2 cellular contexts compared by ENCODE assay signal in the genomic region with DNA sequence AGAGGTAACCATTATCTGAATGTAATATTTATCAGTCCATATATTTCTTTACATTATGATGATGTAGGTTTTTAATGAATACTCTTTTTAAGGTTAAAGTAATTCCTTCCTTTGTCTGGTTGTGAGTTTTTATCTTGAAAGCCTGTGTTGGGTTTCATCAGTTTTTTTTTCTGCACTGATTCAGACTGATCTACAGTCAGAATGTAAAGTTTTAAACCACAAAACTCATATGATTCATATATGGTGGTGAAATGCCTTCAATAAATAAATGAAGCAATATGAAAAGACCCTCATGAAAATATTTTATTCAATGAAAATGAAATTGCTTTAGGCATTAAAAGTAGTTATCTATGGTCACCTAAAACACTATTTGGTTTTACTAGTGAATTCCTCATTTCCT.
TF ChIP-seq lines count a peak whose summit lies in the region.

No MANE protein-coding gene starts in this region.

TF ChIP-seq in IMR-90, 13 proteins besides CTCF, POLR2A, EP300 and RAD21:
- no peak for TF ChIP-seq CEBPB (IDR thresholded peaks at IDR 0.05; ENCODE audit: low read depth, low read length)
- TF ChIP-seq MXI1 (IDR thresholded peaks at IDR 0.05; ENCODE audit: borderline replicate concordance, low read depth, low read length): no peak
- no peak for TF ChIP-seq RFX5 (IDR thresholded peaks at IDR 0.05; ENCODE audit: low read depth, low read length)
- TF ChIP-seq, protein P1, sequence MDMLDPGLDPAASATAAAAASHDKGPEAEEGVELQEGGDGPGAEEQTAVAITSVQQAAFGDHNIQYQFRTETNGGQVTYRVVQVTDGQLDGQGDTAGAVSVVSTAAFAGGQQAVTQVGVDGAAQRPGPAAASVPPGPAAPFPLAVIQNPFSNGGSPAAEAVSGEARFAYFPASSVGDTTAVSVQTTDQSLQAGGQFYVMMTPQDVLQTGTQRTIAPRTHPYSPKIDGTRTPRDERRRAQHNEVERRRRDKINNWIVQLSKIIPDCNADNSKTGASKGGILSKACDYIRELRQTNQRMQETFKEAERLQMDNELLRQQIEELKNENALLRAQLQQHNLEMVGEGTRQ (IDR thresholded peaks at IDR 0.05; ENCODE audit: low read depth, low read length): no peak
- no peak for TF ChIP-seq CHD1 (IDR thresholded peaks at IDR 0.05; ENCODE audit: low read depth, low read length)
- no peak for TF ChIP-seq BHLHE40 (IDR thresholded peaks at IDR 0.05; ENCODE audit: low read depth, low read length)
- TF ChIP-seq SMC3 (IDR thresholded peaks at IDR 0.05; ENCODE audit: low read depth, low read length): no peak

TF ChIP-seq in endothelial cell of umbilical vein, 7 proteins besides CTCF, POLR2A, EP300 and RAD21:
- TF ChIP-seq MYC (IDR thresholded peaks at IDR 0.05; ENCODE audit: low read depth, low read length) (no peak), GATA2 (IDR thresholded peaks at IDR 0.05; ENCODE audit: insufficient read depth, insufficient read length, low read depth, low read length) (peak; percentile 39)
